Comparison of ENCODE assay signal across 7 cellular contexts in genomic region chr17:30644713-30645112, GRCh38.
DNase-seq lines count a peak whose midpoint lies in the region; ATAC-seq, FAIRE-seq and TF ChIP-seq lines count a peak whose summit lies in the region.
"Not testable (repeated sequence)": the region's sequence is repeated elsewhere in the genome, so short reads cannot be mapped to it uniquely, and the experiment has no call there.

No MANE protein-coding gene starts in this region.

- H2BK5ac ChIP-seq in IMR-90 (ENCODE audit: low read depth, low read length, poor library complexity, severe bottlenecking) = not testable (repeated sequence)

- not testable (repeated sequence) for H4K5ac ChIP-seq in IMR-90 (ENCODE audit: low read depth, low read length)

- H3K79me2 ChIP-seq in GM12878 (ENCODE audit: control insufficient read depth, insufficient read depth, low read length) = not testable (repeated sequence)

- not testable (repeated sequence) for H3K27me3 Mint-ChIP-seq in Caco-2 (ENCODE audit: insufficient read depth, unreplicated experiment); activated CD4-positive, alpha-beta memory T cell treated with anti-CD3 and anti-CD28 coated beads for 36 hours; natural killer cell treated with Interleukin-12 subunit alpha and Interleukin-12 subunit beta and Interleukin-15 and Interleukin-18, amount 100 ng/mL, for 72 hours

- not testable (repeated sequence) for H3K56ac ChIP-seq in IMR-90 (ENCODE audit: extremely low read depth, insufficient read depth, low read length)

- H3K18ac ChIP-seq in IMR-90 (ENCODE audit: low read depth, low read length) = not testable (repeated sequence)

- not testable (repeated sequence) for H2BK15ac ChIP-seq in IMR-90 (ENCODE audit: low read depth, low read length)

- in situ Hi-C loops in IMR-90 (cut with MboI; ENCODE audit: low sequenced_read_pairs); GM12878 (cut with MboI): not testable (repeated sequence)

- not testable (repeated sequence) for H3K9me1 ChIP-seq in IMR-90 (ENCODE audit: insufficient read depth, low read length)

- H3K4me1 ChIP-seq in Caco-2; IMR-90 (ENCODE audit: control insufficient read depth, insufficient read depth, low read length); GM12878 (ENCODE audit: control insufficient read depth, insufficient read depth, low read length): not testable (repeated sequence)

- H3K79me1 ChIP-seq in IMR-90 (ENCODE audit: low read depth in 1 of 2, low read length in 2 of 2) = not testable (repeated sequence)

- not testable (repeated sequence) for H3K4me2 ChIP-seq in IMR-90 (ENCODE audit: low read depth, low read length); GM12878 (ENCODE audit: control insufficient read depth, insufficient read depth)

- H3K27me3 ChIP-seq in Caco-2 (replicated peaks; ENCODE audit: control insufficient read depth, insufficient read depth, low read length); IMR-90 (ENCODE audit: control insufficient read depth, insufficient read depth, low read length); GM12878 (replicated peaks in 1 of 2; ENCODE audit: control insufficient read depth in 2 of 2, insufficient read depth in 2 of 2, low read length in 1 of 2): not testable (repeated sequence)

- SMC1A ChIA-PET in GM12878 (lab: Charles Lee; ENCODE audit: uncharacterized antibody, unreplicated experiment) = not testable (repeated sequence)

- H2BK120ac ChIP-seq in IMR-90 (ENCODE audit: low read depth, low read length) = not testable (repeated sequence)

- H3K36me3 ChIP-seq in Caco-2 (ENCODE audit: control insufficient read depth, insufficient read depth, low read length); IMR-90 (ENCODE audit: control insufficient read depth, insufficient read depth, low read length); GM12878 (ENCODE audit: control insufficient read depth in 2 of 2, insufficient read depth in 2 of 2, low read length in 1 of 2): not testable (repeated sequence)

- ATAC-seq in GM21619 (IDR thresholded peaks at IDR 0.05; ENCODE audit: unreplicated experiment) = peak; percentile 54
- peak; percentile 76 for ATAC-seq in IMR-90 (ENCODE audit: low read depth)
- peak; percentile 97 for ATAC-seq in GM12878
- ATAC-seq in left cardiac atrium = peak; percentile 32 to 37
- ATAC-seq in natural killer cell treated with Interleukin-12 subunit alpha and Interleukin-12 subunit beta and Interleukin-15 and Interleukin-18, amount 100 ng/mL, for 72 hours = peak; percentile 78 to 79

- not testable (repeated sequence) for H3K9me3 Mint-ChIP-seq in Caco-2 (ENCODE audit: unreplicated experiment); activated CD4-positive, alpha-beta memory T cell treated with anti-CD3 and anti-CD28 coated beads for 36 hours; natural killer cell treated with Interleukin-12 subunit alpha and Interleukin-12 subunit beta and Interleukin-15 and Interleukin-18, amount 100 ng/mL, for 72 hours

- TF ChIP-seq CTCF in Caco-2 (IDR thresholded peaks at IDR 0.05; ENCODE audit: insufficient read depth in 1 of 2, low read depth in 1 of 2, low read length in 1 of 2, severe bottlenecking in 1 of 2, unreplicated experiment in 1 of 2); IMR-90 (conservative IDR thresholded peaks at IDR 0.05; ENCODE audit: low read depth, low read length); GM12878 (IDR thresholded peaks at IDR 0.05 in 2 of 3, conservative IDR thresholded peaks at IDR 0.05 in 1 of 3; ENCODE audit: control insufficient read depth in 2 of 3, extremely low read depth in 1 of 3, insufficient read depth in 1 of 3, low read depth in 3 of 3, low read length in 3 of 3): not testable (repeated sequence)

- not testable (repeated sequence) for H2AK9ac ChIP-seq in IMR-90 (replicated peaks; ENCODE audit: low read depth, low read length, poor library complexity)

- not testable (repeated sequence) for H3K9ac ChIP-seq in IMR-90 (ENCODE audit: low read depth, low read length); GM12878 (ENCODE audit: control insufficient read depth, insufficient read depth, low read length)

- not testable (repeated sequence) for H3K4me1 Mint-ChIP-seq in Caco-2 (ENCODE audit: low read depth, unreplicated experiment); activated CD4-positive, alpha-beta memory T cell treated with anti-CD3 and anti-CD28 coated beads for 36 hours (ENCODE audit: low read depth); natural killer cell treated with Interleukin-12 subunit alpha and Interleukin-12 subunit beta and Interleukin-15 and Interleukin-18, amount 100 ng/mL, for 72 hours (ENCODE audit: low read depth in 2 of 2)

- H3K36me3 Mint-ChIP-seq in Caco-2 (ENCODE audit: insufficient read depth, unreplicated experiment); activated CD4-positive, alpha-beta memory T cell treated with anti-CD3 and anti-CD28 coated beads for 36 hours; natural killer cell treated with Interleukin-12 subunit alpha and Interleukin-12 subunit beta and Interleukin-15 and Interleukin-18, amount 100 ng/mL, for 72 hours: not testable (repeated sequence)

- H3K27ac ChIP-seq in IMR-90 (ENCODE audit: insufficient read depth, low read length); GM12878 (ENCODE audit: control insufficient read depth, insufficient read depth): not testable (repeated sequence)

- H3K9me3 ChIP-seq in Caco-2; IMR-90 (ENCODE audit: control insufficient read depth, insufficient read depth, low read length); GM12878 (replicated peaks; ENCODE audit: control insufficient read depth, insufficient read depth, low read length): not testable (repeated sequence)

- H3K4me3 Mint-ChIP-seq in Caco-2 (ENCODE audit: unreplicated experiment); activated CD4-positive, alpha-beta memory T cell treated with anti-CD3 and anti-CD28 coated beads for 36 hours; natural killer cell treated with Interleukin-12 subunit alpha and Interleukin-12 subunit beta and Interleukin-15 and Interleukin-18, amount 100 ng/mL, for 72 hours: not testable (repeated sequence)

- dilution Hi-C loops in IMR-90 (cut with HindIII; ENCODE audit: low sequenced_read_pairs, unreplicated experiment) = not testable (repeated sequence)

- not testable (repeated sequence) for H3K4me3 ChIP-seq in Caco-2 (ENCODE audit: low read depth, low read length); IMR-90 (ENCODE audit: insufficient read depth, low read depth, low read length); GM12878

- intact Hi-C loops in Caco-2 (cut with micrococcal nuclease; ENCODE audit: unreplicated experiment); IMR-90 (cut with micrococcal nuclease); activated CD4-positive, alpha-beta memory T cell treated with anti-CD3 and anti-CD28 coated beads for 36 hours (cut with micrococcal nuclease); GM12878 (cut with micrococcal nuclease; ENCODE audit: unreplicated experiment); left cardiac atrium (cut with DNase I): not testable (repeated sequence)

- not testable (repeated sequence) for TF ChIP-seq RAD21 in IMR-90 (IDR thresholded peaks at IDR 0.05; ENCODE audit: low read length); GM12878 (IDR thresholded peaks at IDR 0.05; ENCODE audit: insufficient read depth, low read depth, low read length)

- no CpG with 5 or more reads among the region's 8 CpGs for WGBS in IMR-90 (ENCODE audit: extremely low coverage in 2 of 2, insufficient read length in 1 of 2), 2 experiments
- 22% methylated on average over 3 of the region's 8 CpGs for WGBS in GM12878 (ENCODE audit: insufficient coverage, insufficient replicate concordance, low lambda C conversion rate, missing lambda C conversion rate)

- FAIRE-seq in GM12878 (lab: Jason Lieb, UNC) = not testable (repeated sequence)

- TF ChIP-seq EP300 in GM12878 (IDR thresholded peaks at IDR 0.05; ENCODE audit: borderline replicate concordance in 1 of 2, control insufficient read depth in 1 of 2, low read depth in 2 of 2, low read length in 2 of 2) = not testable (repeated sequence)

- not testable (repeated sequence) for H4K20me1 ChIP-seq in IMR-90 (ENCODE audit: insufficient read depth, low read length); GM12878 (ENCODE audit: control insufficient read depth, insufficient read depth)

- not testable (repeated sequence) for H3K4ac ChIP-seq in IMR-90 (ENCODE audit: low read depth, low read length)

- H3K14ac ChIP-seq in IMR-90 (replicated peaks; ENCODE audit: low read depth, low read length) = not testable (repeated sequence)

- CTCF ChIA-PET in Caco-2 (lab: Charles Lee) = interaction anchor here (0.6 kb wide), 2 partner anchors 540 to 722 kb away, joined by 4 to 5 read pairs; no protein-coding TSS in a partner anchor
- CTCF ChIA-PET in IMR-90 (lab: Yijun Ruan, JAX); activated CD4-positive, alpha-beta memory T cell treated with anti-CD3 and anti-CD28 coated beads for 36 hours (lab: Charles Lee); GM12878 (lab: Yijun Ruan, JAX): not testable (repeated sequence)

- TF ChIP-seq POLR2A in IMR-90 (IDR thresholded peaks at IDR 0.05; ENCODE audit: low read depth, low read length); GM12878 (IDR thresholded peaks at IDR 0.05; ENCODE audit: low read depth, low read length): not testable (repeated sequence)

- H3K23ac ChIP-seq in IMR-90 (ENCODE audit: low read depth, low read length) = not testable (repeated sequence)

- BruUV-seq in Caco-2 (replicated peaks; lab: Mats Ljungman, UMichigan); IMR-90 (replicated peaks; lab: Mats Ljungman, UMichigan); GM12878 (replicated peaks; lab: Mats Ljungman, UMichigan): not testable (repeated sequence)

- not testable (repeated sequence) for H4K8ac ChIP-seq in IMR-90 (ENCODE audit: low read depth in 2 of 2, low read length in 2 of 2)

- H4K91ac ChIP-seq in IMR-90 (ENCODE audit: insufficient read depth, low read depth, low read length) = not testable (repeated sequence)

- H3K27ac Mint-ChIP-seq in Caco-2 (ENCODE audit: unreplicated experiment); activated CD4-positive, alpha-beta memory T cell treated with anti-CD3 and anti-CD28 coated beads for 36 hours; natural killer cell treated with Interleukin-12 subunit alpha and Interleukin-12 subunit beta and Interleukin-15 and Interleukin-18, amount 100 ng/mL, for 72 hours: not testable (repeated sequence)

- POLR2A ChIA-PET in Caco-2 (lab: Charles Lee); IMR-90 (lab: Charles Lee; ENCODE audit: unreplicated experiment); activated CD4-positive, alpha-beta memory T cell treated with anti-CD3 and anti-CD28 coated beads for 36 hours (lab: Charles Lee); GM12878 (lab: Charles Lee): not testable (repeated sequence)

- H2AFZ ChIP-seq in IMR-90 (replicated peaks; ENCODE audit: low read length, poor library complexity); GM12878 (ENCODE audit: control insufficient read depth, low read depth, low read length): not testable (repeated sequence)

- RAD21 ChIA-PET in GM12878 (lab: Charles Lee; ENCODE audit: unreplicated experiment) = interaction anchor here (0.6 kb wide), 1 partner anchor 147 kb away, joined by 3 read pairs; no protein-coding TSS in a partner anchor

- not testable (repeated sequence) for H2BK20ac ChIP-seq in IMR-90 (ENCODE audit: low read depth, low read length)

- H2AK5ac ChIP-seq in IMR-90 (ENCODE audit: low read depth, low read length) = not testable (repeated sequence)

- DNase-seq in Caco-2 = peak; percentile 57 to 78
- DNase-seq in IMR-90; GM12878 (ENCODE audit: low read depth, low spot score); left cardiac atrium; natural killer cell treated with Interleukin-12 subunit alpha and Interleukin-12 subunit beta and Interleukin-15 and Interleukin-18, amount 100 ng/mL, for 72 hours (ENCODE audit: low spot score): not testable (repeated sequence)
- DNase-seq in activated CD4-positive, alpha-beta memory T cell treated with anti-CD3 and anti-CD28 coated beads for 36 hours = peak; percentile 22

Comparison
In these comparisons a context has a peak if more than half of its experiments do, and no peak if none do; other contexts are left out.
1. ATAC-seq: peak in every context shown above with its lines; median percentile 97 in GM12878; 78 in natural killer cell treated with Interleukin-12 subunit alpha and Interleukin-12 subunit beta and Interleukin-15 and Interleukin-18, amount 100 ng/mL, for 72 hours; 76 in IMR-90; 54 in GM21619; 34 in left cardiac atrium.